15 cellular contexts compared by ENCODE assay signal in genomic region chr11:9639099-9639498, GRCh38. TPM values are rescaled to one million over a fixed set of nuclear protein-coding genes. Genes with fewer than 3 reads are reported as not detected.
DNase-seq lines count a peak whose midpoint lies in the region; ATAC-seq, FAIRE-seq and TF ChIP-seq lines count a peak whose summit lies in the region.
"Had no signal": no experiment of that assay in that cellular context is flagged by ENCODE, and none has a peak within 500 bp of the region (broad histone marks: within the 10 kb centered on the region; RNA-seq: fewer than 3 reads in every experiment).

No MANE protein-coding gene starts in this region.

- H3K79me2 ChIP-seq in K562 (ENCODE audit: control insufficient read depth, insufficient read depth, low read length) (no peaks in the 10 kb centered on the region), osteoblast (ENCODE audit: insufficient read depth, low read length) (no peaks in the 10 kb centered on the region)

- no peaks in the 10 kb centered on the region for H4K20me1 ChIP-seq in K562 (replicated peaks; ENCODE audit: control insufficient read depth, insufficient read depth, low read length)
- no peaks in the 10 kb centered on the region for H4K20me1 ChIP-seq in osteoblast (ENCODE audit: insufficient read depth, low read length)

- H3K36me3 ChIP-seq in K562 (ENCODE audit: control insufficient read depth, insufficient read depth, low read length) (no peaks in the 10 kb centered on the region), spleen (no peaks in the 10 kb centered on the region), osteoblast (ENCODE audit: insufficient read depth, low read length) (no peaks in the 10 kb centered on the region)
- H3K36me3 ChIP-seq: WERI-Rb-1 had no signal

- no peaks in the 10 kb centered on the region for H3K4me1 Mint-ChIP-seq in activated CD8-positive, alpha-beta memory T cell treated with anti-CD3 and anti-CD28 coated beads, Interleukin-2, amount 10 ng/mL, durations not matched to agents 7 days and 5 days
- H3K4me1 Mint-ChIP-seq: CD4-positive, alpha-beta memory T cell had no signal

- H3K27ac Mint-ChIP-seq in activated CD8-positive, alpha-beta memory T cell treated with anti-CD3 and anti-CD28 coated beads, Interleukin-2, amount 10 ng/mL, durations not matched to agents 7 days and 5 days, result no peak overlapping the region
- H3K27ac Mint-ChIP-seq: CD4-positive, alpha-beta memory T cell had no signal

- no peak for FAIRE-seq in K562 (lab: Jason Lieb, UNC)

- TF ChIP-seq POLR2A in K562 (conservative IDR thresholded peaks at IDR 0.05) (no peak), spleen (IDR thresholded peaks at IDR 0.05) (no peak)

- no peak for TF ChIP-seq CTCF in K562 (IDR thresholded peaks at IDR 0.05 in 2 of 3, conservative IDR thresholded peaks at IDR 0.05 in 1 of 3; ENCODE audit: insufficient read depth in 2 of 3, low read depth in 1 of 3, low read length in 3 of 3)
- no peak for TF ChIP-seq CTCF in spleen (IDR thresholded peaks at IDR 0.05 in 8 of 11, conservative IDR thresholded peaks at IDR 0.05 in 3 of 11)
- TF ChIP-seq CTCF in osteoblast (IDR thresholded peaks at IDR 0.05; ENCODE audit: extremely low read depth, low read depth, low read length), result no peak

- no peak overlapping the region for H3K4me3 ChIP-seq in Jurkat, Clone E6-1 (ENCODE audit: low read length)
- H3K4me3 ChIP-seq in K562, result no peak overlapping the region
- no peak overlapping the region for H3K4me3 ChIP-seq in spleen
- H3K4me3 ChIP-seq in osteoblast (ENCODE audit: insufficient read depth, low read length), result no peak overlapping the region

- no peak for TF ChIP-seq RAD21 in K562 (CRISPR knock-in tag; conservative IDR thresholded peaks at IDR 0.05 in 1 of 2, IDR thresholded peaks at IDR 0.05 in 1 of 2)

- peak; percentile 24 for DNase-seq in Jurkat, Clone E6-1 (ENCODE audit: low read depth, low spot score)
- no peak for DNase-seq in K562 (ENCODE audit: extremely low read depth in 1 of 4, low spot score in 3 of 4)
- DNase-seq in left lobe of liver (ENCODE audit: low spot score), result peak; percentile 49
- peak; percentile 83 for DNase-seq in spleen
- no peak for DNase-seq in NCI-H1436 (lab: John Stamatoyannopoulos, UW)
- DNase-seq in activated CD8-positive, alpha-beta memory T cell treated with anti-CD3 and anti-CD28 coated beads, Interleukin-2, amount 10 ng/mL, durations not matched to agents 7 days and 5 days, result no peak
- no peak for DNase-seq in iPS-NIHi7 (ENCODE audit: extremely low spot score)
- no peak for DNase-seq in osteoblast (ENCODE audit: insufficient read length, low spot score, missing footprints)
- DNase-seq: CD4-positive, alpha-beta memory T cell; GDM1; glutamatergic neuron; NCI-H510A; posterior cingulate gyrus; stimulated activated naive CD4-positive, alpha-beta T cell treated with Interleukin-2 at 50 U/mL for 16 hours; WERI-Rb-1 had no signal

- H3K9ac ChIP-seq in K562 (ENCODE audit: insufficient read depth in 1 of 2, low read depth in 2 of 2, low read length in 2 of 2), result no peak overlapping the region

- H3K9me3 Mint-ChIP-seq in activated CD8-positive, alpha-beta memory T cell treated with anti-CD3 and anti-CD28 coated beads, Interleukin-2, amount 10 ng/mL, durations not matched to agents 7 days and 5 days (ENCODE audit: low read depth), result no peaks in the 10 kb centered on the region
- H3K9me3 Mint-ChIP-seq: CD4-positive, alpha-beta memory T cell had no signal

- no peaks in the 10 kb centered on the region for H3K9me1 ChIP-seq in K562 (ENCODE audit: control insufficient read depth, insufficient read depth, low read length)

- H3K4me1 ChIP-seq in K562 (replicated peaks in 1 of 2; ENCODE audit: control insufficient read depth in 2 of 2, insufficient read depth in 2 of 2, low read length in 2 of 2) (peaks cover 0 to 5% of the 10 kb centered on the region in 2 experiments; a peak in 1 of 5 replicates), spleen (peaks cover 12 to 51% (median 31%) of the 10 kb centered on the region in 6 donors), osteoblast (ENCODE audit: insufficient read depth, low read length) (no peaks in the 10 kb centered on the region)

- no peaks in the 10 kb centered on the region for H3K27me3 Mint-ChIP-seq in activated CD8-positive, alpha-beta memory T cell treated with anti-CD3 and anti-CD28 coated beads, Interleukin-2, amount 10 ng/mL, durations not matched to agents 7 days and 5 days

- H3K27ac ChIP-seq in K562 (ENCODE audit: extremely low read depth, low read depth, low read length) (no peak overlapping the region), spleen (peak overlapping the region; percentile 13 to 85 (median 75)), osteoblast (ENCODE audit: low read depth, low read length) (no peak overlapping the region)
- H3K27ac ChIP-seq: WERI-Rb-1 had no signal

- WGBS in K562 (ENCODE audit: insufficient coverage, low coverage, missing lambda C conversion rate), result 47% methylated on average over 5 of the region's 5 CpGs
- WGBS in spleen, 5 donors, result 23 to 47% (median 43%) methylated on average over 5 of the region's 5 CpGs

- BruUV-seq in K562 (replicated peaks; lab: Mats Ljungman, UMichigan), result no TSS peak

- no peaks in the 10 kb centered on the region for H3K9me3 ChIP-seq in K562 (replicated peaks; ENCODE audit: control insufficient read depth, insufficient read depth, low read depth, low read length)
- no peaks in the 10 kb centered on the region for H3K9me3 ChIP-seq in spleen
- H3K9me3 ChIP-seq in osteoblast (ENCODE audit: low read depth, low read length), result no peaks in the 10 kb centered on the region

- in situ Hi-C loops in K562 (cut with MboI), result no loop called here

- peak overlapping the region; percentile 56 for H2AFZ ChIP-seq in K562 (ENCODE audit: low read depth, low read length)
- H2AFZ ChIP-seq in osteoblast (ENCODE audit: low read length), result no peak overlapping the region

- H3K27me3 ChIP-seq in K562 (ENCODE audit: control insufficient read depth in 2 of 2, insufficient read depth in 2 of 2, low read length in 2 of 2) (no peaks in the 10 kb centered on the region), spleen (replicated peaks in 1 of 7) (no peaks in the 10 kb centered on the region), osteoblast (ENCODE audit: insufficient read depth, low read length) (no peaks in the 10 kb centered on the region)

- POLR2A ChIA-PET in K562 (lab: Yijun Ruan, JAX), result interaction anchor here (1.5 kb wide), 1 partner anchor 13 kb away, joined by 4 read pairs; no protein-coding TSS in a partner anchor

- intact Hi-C loops in K562 (cut with micrococcal nuclease), result no loop called here
- intact Hi-C loops in spleen (cut with DNase I; ENCODE audit: low total_unique reads), result no loop called here

- no peaks in the 10 kb centered on the region for H3K36me3 Mint-ChIP-seq in activated CD8-positive, alpha-beta memory T cell treated with anti-CD3 and anti-CD28 coated beads, Interleukin-2, amount 10 ng/mL, durations not matched to agents 7 days and 5 days
- H3K36me3 Mint-ChIP-seq: CD4-positive, alpha-beta memory T cell had no signal

- CTCF ChIA-PET in K562 (lab: Yijun Ruan, JAX; ENCODE audit: low intra/inter-chr PET ratio), result no interaction called here
- CTCF ChIA-PET in activated CD8-positive, alpha-beta memory T cell treated with anti-CD3 and anti-CD28 coated beads, Interleukin-2, amount 10 ng/mL, durations not matched to agents 7 days and 5 days (lab: Charles Lee), result interaction anchor here (1.3 to 1.6 kb wide), 2 partner anchors 8 to 109 kb away, joined by 3 to 5 read pairs; no protein-coding TSS in a partner anchor

- H3K4me3 Mint-ChIP-seq in activated CD8-positive, alpha-beta memory T cell treated with anti-CD3 and anti-CD28 coated beads, Interleukin-2, amount 10 ng/mL, durations not matched to agents 7 days and 5 days, result no peak overlapping the region
- H3K4me3 Mint-ChIP-seq: CD4-positive, alpha-beta memory T cell had no signal

- TF ChIP-seq EP300 in K562 (IDR thresholded peaks at IDR 0.05; ENCODE audit: low read length), result no peak

- ATAC-seq in K562 (no peak), left lobe of liver (peak; percentile 70)
- ATAC-seq in activated CD8-positive, alpha-beta memory T cell treated with anti-CD3 and anti-CD28 coated beads, Interleukin-2, amount 10 ng/mL, durations not matched to agents 7 days and 5 days, result no peak

- H3K4me2 ChIP-seq in K562 (ENCODE audit: insufficient read depth, low read length), result no peak overlapping the region
- no peak overlapping the region for H3K4me2 ChIP-seq in osteoblast (ENCODE audit: insufficient read depth, low read length)

RNA-seq across cellular contexts. Expression of gene SWAP70, which starts 24.8 kb away (rescaled TPM):
- polyA plus RNA-seq in Jurkat, Clone E6-1 (2012; ENCODE audit: insufficient read depth, insufficient read length), result 0.90 TPM
- total RNA-seq in K562 (2011; cell fraction: chromatin; rRNA removed; ENCODE audit: low replicate concordance), result 1.2 and 3.2 TPM in 2 replicates
- total RNA-seq in K562 (2011; cell fraction: nucleolus; rRNA removed), result 0.79 and 1.0 TPM in 2 replicates
- total RNA-seq in K562 (2011; cell fraction: nucleoplasm; rRNA removed), result 1.4 and 2.7 TPM in 2 replicates
- total RNA-seq in K562 (2014; rRNA removed), result 2.3 TPM in 2 replicates
- total RNA-seq in K562 (2014; rRNA removed; fragmentation: Illumina TruSeq; extraction: Trizol), result 4.4 and 4.8 TPM in 2 replicates
- total RNA-seq in K562 (2015; rRNA removed; fragmentation: Illumina TruSeq; extraction: Trizol), result 4.9 and 5.0 TPM in 2 replicates
- 2.9 and 4.3 TPM in 2 replicates for total RNA-seq in K562 (2021)
- polyA plus RNA-seq in K562 (2011; rRNA removed), result 1.8 and 2.4 TPM in 2 replicates
- polyA plus RNA-seq in K562 (2011; cell fraction: cytosol; rRNA removed), result 1.0 and 1.8 TPM in 2 replicates
- polyA plus RNA-seq in K562 (2011; cell fraction: nucleus; rRNA removed), result 0.73 and 0.78 TPM in 2 replicates
- 4.6 and 5.5 TPM in 2 replicates for polyA plus RNA-seq in K562 (2012)
- polyA plus RNA-seq in K562 (2014; fragmentation: Illumina TruSeq; extraction: Trizol), result 4.1 and 4.3 TPM in 2 replicates
- 1 to 10 TPM; 1.7 to 1.9 TPM for polyA plus RNA-seq in K562 (2014; fragmentation: Nextera tagmentation; extraction: Ambion mirVana)
- 2.9 and 3.9 TPM in 2 replicates for polyA plus RNA-seq in K562 (2014; rRNA removed)
- polyA minus RNA-seq in K562 (2011; rRNA and poly(A)+ RNA removed), result 2.9 and 3.5 TPM in 2 replicates
- 1.6 and 2.3 TPM in 2 replicates for polyA minus RNA-seq in K562 (2011; cell fraction: cytosol; rRNA and poly(A)+ RNA removed)
- 0.54 and 1.8 TPM in 2 replicates for polyA minus RNA-seq in K562 (2011; cell fraction: nucleus; rRNA and poly(A)+ RNA removed)
- total RNA-seq in left lobe of liver, result 4.0 TPM
- total RNA-seq in spleen, result 100 to 1,000 TPM in 6 of 7 donors, 10 to 100 TPM in 1; 95.2 to 130 (median 117) TPM
- 10 to 100 TPM; 34.9 to 55.0 (median 38.6) TPM for polyA plus RNA-seq in spleen
- 10 to 100 TPM in 1 of 2 experiments, 1 to 10 TPM in 1; 7.9 to 10.1 TPM for total RNA-seq in activated CD8-positive, alpha-beta memory T cell treated with anti-CD3 and anti-CD28 coated beads, Interleukin-2, amount 10 ng/mL, durations not matched to agents 7 days and 5 days
- 55.4 and 62.2 TPM in 2 replicates for total RNA-seq in osteoblast

Comparison
In these comparisons a context has a peak if more than half of its experiments do, and no peak if none do; other contexts are left out.
1. DNase-seq: peak in Jurkat, Clone E6-1 (single experiment), left lobe of liver (single experiment) and spleen (single experiment); none in K562 (0 of 4), NCI-H1436 (single experiment), activated CD8-positive, alpha-beta memory T cell treated with anti-CD3 and anti-CD28 coated beads, Interleukin-2, amount 10 ng/mL, durations not matched to agents 7 days and 5 days (single experiment), iPS-NIHi7 (single experiment) and osteoblast (single experiment).
2. H3K27ac ChIP-seq: peak in spleen (8 of 8); none in K562 (single experiment) and osteoblast (single experiment).